Comparison of ENCODE assay signal across 8 cellular contexts in the genomic region with DNA sequence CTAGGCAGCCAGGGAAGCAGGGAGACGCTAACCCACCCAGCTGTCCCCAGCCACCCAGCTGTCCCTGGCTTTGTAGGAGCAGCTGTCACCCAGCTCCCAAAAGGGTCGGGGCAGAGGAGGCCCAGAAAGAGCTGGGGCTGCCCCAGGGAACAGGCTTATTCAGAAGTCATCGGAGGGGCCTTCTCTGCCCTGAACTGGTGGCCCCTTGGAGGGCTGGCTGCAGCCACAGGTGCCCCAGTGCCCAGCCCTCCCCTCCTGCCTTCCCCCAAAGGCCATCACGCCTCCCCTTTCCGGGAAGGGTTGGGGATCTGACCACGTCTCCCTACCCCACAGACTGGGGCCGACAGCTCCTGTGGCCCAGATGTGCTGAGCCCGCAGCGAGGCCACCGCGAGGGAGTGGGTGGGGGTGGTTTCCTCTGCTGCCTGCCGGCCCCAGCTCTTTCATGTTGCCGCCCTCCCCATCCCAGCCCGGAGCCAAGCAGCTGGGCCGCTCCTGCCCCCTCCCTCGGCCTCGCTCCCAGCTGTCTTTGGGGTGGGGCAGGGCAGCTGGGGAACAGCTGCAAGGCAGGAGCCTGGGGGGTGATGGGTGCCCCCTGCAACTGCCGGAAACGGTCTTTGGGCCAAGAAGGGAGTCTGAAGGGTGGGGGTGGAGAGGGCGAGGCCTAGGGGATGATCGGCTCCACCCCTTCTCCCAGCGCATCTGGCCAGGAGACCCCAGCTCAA. TPM values are rescaled to one million over a fixed set of nuclear protein-coding genes. Genes with fewer than 3 reads are reported as not detected.
DNase-seq lines count a peak whose midpoint lies in the region; ATAC-seq, FAIRE-seq and TF ChIP-seq lines count a peak whose summit lies in the region.

No MANE protein-coding gene starts in this region.

- FAIRE-seq in keratinocyte (lab: Jason Lieb, UNC), result no peak

- H3K79me2 ChIP-seq in PC-3 (ENCODE audit: low read length) (no peaks in the 10 kb centered on the region), keratinocyte (ENCODE audit: control insufficient read depth, insufficient read depth, low read length) (no peaks in the 10 kb centered on the region)

- H3F3A ChIP-seq in PC-3 (ENCODE audit: low read length, unreplicated experiment), result no peaks in the 10 kb centered on the region

- H3K9ac ChIP-seq in PC-3 (ENCODE audit: low read length) (no peak overlapping the region), keratinocyte (ENCODE audit: control insufficient read depth, extremely low read depth, insufficient read depth, low read length) (no peak overlapping the region)

- intact Hi-C loops in PC-3 (cut with micrococcal nuclease), result no loop called here

- H2AFZ ChIP-seq in PC-3 (ENCODE audit: low read length) (no peak overlapping the region), keratinocyte (ENCODE audit: control insufficient read depth, low read length) (no peak overlapping the region)

- H3K27ac ChIP-seq in PC-3 (ENCODE audit: low read length) (no peak overlapping the region), keratinocyte (ENCODE audit: control insufficient read depth, insufficient read depth, low read length) (no peak overlapping the region)

- H3K36me3 Mint-ChIP-seq in activated naive CD4-positive, alpha-beta T cell treated with anti-CD3 and anti-CD28 coated beads, Interleukin-2, amount 10 ng/mL, durations not matched to agents 7 days and 5 days, result peaks cover 20% of the 10 kb centered on the region

- H3K4me1 Mint-ChIP-seq in activated naive CD4-positive, alpha-beta T cell treated with anti-CD3 and anti-CD28 coated beads, Interleukin-2, amount 10 ng/mL, durations not matched to agents 7 days and 5 days, result peaks cover 49% of the 10 kb centered on the region

- no peaks in the 10 kb centered on the region for H3K9me1 ChIP-seq in keratinocyte (ENCODE audit: control insufficient read depth, extremely low read depth, insufficient read depth, low read length)

- POLR2A ChIA-PET in PC-3 (lab: Charles Lee; ENCODE audit: unreplicated experiment), result interaction anchor here (0.7 kb wide), 1 partner anchor 92 kb away, joined by 4 read pairs; no protein-coding TSS in a partner anchor

- CTCF ChIA-PET in PC-3 (lab: Charles Lee), result interaction anchor here (0.6 kb wide), 1 partner anchor 19 kb away, joined by 7 read pairs; no protein-coding TSS in a partner anchor
- CTCF ChIA-PET in activated naive CD4-positive, alpha-beta T cell treated with anti-CD3 and anti-CD28 coated beads, Interleukin-2, amount 10 ng/mL, durations not matched to agents 7 days and 5 days (lab: Charles Lee), result interaction anchor here (0.6 to 2.2 kb wide), 8 partner anchors 9 to 53 kb away, joined by 3 to 12 read pairs (median 4); partner anchors contain the start of genes ARL3, SFXN2 and TRIM8

- H3K9me2 ChIP-seq in PC-3 (replicated peaks; ENCODE audit: low read length), result no peaks in the 10 kb centered on the region

- H3K27me3 Mint-ChIP-seq in activated naive CD4-positive, alpha-beta T cell treated with anti-CD3 and anti-CD28 coated beads, Interleukin-2, amount 10 ng/mL, durations not matched to agents 7 days and 5 days, result no peaks in the 10 kb centered on the region

- H3K4me3 ChIP-seq in PC-3 (ENCODE audit: low read length), result no peak overlapping the region
- H3K4me3 ChIP-seq in keratinocyte (ENCODE audit: control insufficient read depth in 2 of 3, extremely low read depth in 1 of 3, insufficient read depth in 2 of 3, low read depth in 1 of 3, low read length in 3 of 3), result no peak overlapping the region

- H3K9me3 Mint-ChIP-seq in activated naive CD4-positive, alpha-beta T cell treated with anti-CD3 and anti-CD28 coated beads, Interleukin-2, amount 10 ng/mL, durations not matched to agents 7 days and 5 days, result no peaks in the 10 kb centered on the region

- H3K4me1 ChIP-seq in PC-3 (ENCODE audit: insufficient read depth, low read length) (no peaks in the 10 kb centered on the region), keratinocyte (ENCODE audit: control insufficient read depth, extremely low read depth, insufficient read depth, low read length) (peaks cover 11% of the 10 kb centered on the region)

- H3K36me3 ChIP-seq in PC-3 (ENCODE audit: low read depth, low read length) (peaks cover 3% of the 10 kb centered on the region), keratinocyte (ENCODE audit: control insufficient read depth in 2 of 2, extremely low read depth in 1 of 2, insufficient read depth in 2 of 2, low read length in 2 of 2) (peaks cover 9 to 11% of the 10 kb centered on the region in 2 experiments)

- H3K4me2 ChIP-seq in PC-3 (ENCODE audit: low read length) (no peak overlapping the region), keratinocyte (ENCODE audit: control insufficient read depth, extremely low read depth, insufficient read depth, low read depth, low read length) (peak overlapping the region; percentile 5)

- TF ChIP-seq CTCF in PC-3 (conservative IDR thresholded peaks at IDR 0.05; ENCODE audit: low read depth, low read length) (no peak), keratinocyte (optimal IDR thresholded peaks at IDR 0.05 in 1 of 3, IDR thresholded peaks at IDR 0.05 in 1 of 3, conservative IDR thresholded peaks at IDR 0.05 in 1 of 3; ENCODE audit: extremely low read depth in 1 of 3, insufficient read depth in 2 of 3, low read length in 3 of 3) (no peak)

- H3K4me3 Mint-ChIP-seq in activated naive CD4-positive, alpha-beta T cell treated with anti-CD3 and anti-CD28 coated beads, Interleukin-2, amount 10 ng/mL, durations not matched to agents 7 days and 5 days, result peak overlapping the region; percentile 37

- dilution Hi-C loops in keratinocyte (cut with MboI; ENCODE audit: extremely low pct_ligation_motif_present, low sequenced_read_pairs), result no loop called here

- no TSS peak for BruUV-seq in PC-3 (replicated peaks; lab: Mats Ljungman, UMichigan)

- DNase-seq in NCI-H2227 (lab: John Stamatoyannopoulos, UW; ENCODE audit: unreplicated experiment) (peak; percentile 45), NCI-H2227 treated with DMSO at 0.1 percent for 48 hours (lab: John Stamatoyannopoulos, UW) (no peak), PC-3 (no peak), keratinocyte (ENCODE audit: low read depth, low spot score) (no peak), NOMO-1 (lab: John Stamatoyannopoulos, UW; ENCODE audit: unreplicated experiment in 2 of 2) (no peak)
- peak; percentile 80 for DNase-seq in activated naive CD4-positive, alpha-beta T cell treated with anti-CD3 and anti-CD28 coated beads, Interleukin-2, amount 10 ng/mL, durations not matched to agents 7 days and 5 days
- DNase-seq in stimulated activated CD8-positive, alpha-beta memory T cell treated with anti-CD3 and anti-CD28 coated beads, Interleukin-12 subunit alpha, Interleukin-12 subunit beta, amount 100 ng/mL, for 4 hours (ENCODE audit: low read depth), result peak; percentile 45

- H4K20me1 ChIP-seq in PC-3 (ENCODE audit: low read length) (no peaks in the 10 kb centered on the region), keratinocyte (ENCODE audit: control insufficient read depth, extremely low read depth, insufficient read depth, low read length) (no peaks in the 10 kb centered on the region)

- peak overlapping the region; percentile 87 for H3K27ac Mint-ChIP-seq in activated naive CD4-positive, alpha-beta T cell treated with anti-CD3 and anti-CD28 coated beads, Interleukin-2, amount 10 ng/mL, durations not matched to agents 7 days and 5 days

- H3K27me3 ChIP-seq in PC-3 (ENCODE audit: low read length), result no peaks in the 10 kb centered on the region
- no peaks in the 10 kb centered on the region for H3K27me3 ChIP-seq in keratinocyte (ENCODE audit: control insufficient read depth, extremely low read depth, insufficient read depth, low read length)

- ATAC-seq in HG02938 (IDR thresholded peaks at IDR 0.05; ENCODE audit: unreplicated experiment) (peak; percentile 61), PC-3 (peak; percentile 8)

- H3K9me3 ChIP-seq in PC-3 (ENCODE audit: low read length), result no peaks in the 10 kb centered on the region
- no peaks in the 10 kb centered on the region for H3K9me3 ChIP-seq in keratinocyte (ENCODE audit: control insufficient read depth, low read depth, low read length)

RNA-seq across cellular contexts. Expression of gene TRIM8, which starts 16.8 kb away (rescaled TPM):
- 61.4 and 103 TPM in 2 replicates for total RNA-seq in PC-3 (2014; rRNA removed)
- polyA plus RNA-seq in keratinocyte, result 16.9 to 45.1 TPM (median 24.8 TPM) in 3 replicates
- polyA plus RNA-seq in keratinocyte (2011; ENCODE audit: low read depth), result 38.5 TPM
- polyA plus RNA-seq in keratinocyte (2011; cell fraction: cytosol; rRNA removed), result 23.0 and 34.3 TPM in 2 replicates
- 30.9 and 34.4 TPM in 2 replicates for polyA plus RNA-seq in keratinocyte (2011; cell fraction: nucleus; rRNA removed)
- polyA plus RNA-seq in keratinocyte (2012; ENCODE audit: low replicate concordance), result 39.4 and 51.3 TPM in 2 replicates
- 15.2 to 53.0 TPM (median 16.7 TPM) in 3 replicates for polyA minus RNA-seq in keratinocyte
- 36.4 TPM for polyA minus RNA-seq in keratinocyte (2011; cell fraction: cytosol; rRNA and poly(A)+ RNA removed)
- 22.9 and 24.1 TPM in 2 replicates for polyA minus RNA-seq in keratinocyte (2011; cell fraction: nucleus; rRNA and poly(A)+ RNA removed)

RNA-seq across cellular contexts. Expression of gene ARL3, which starts 53.1 kb away (rescaled TPM):
- total RNA-seq in PC-3 (2014; rRNA removed), result 2.5 and 2.8 TPM in 2 replicates
- 7.0 to 10.7 TPM (median 9.2 TPM) in 3 replicates for polyA plus RNA-seq in keratinocyte
- 15.2 TPM for polyA plus RNA-seq in keratinocyte (2011; ENCODE audit: low read depth)
- polyA plus RNA-seq in keratinocyte (2011; cell fraction: cytosol; rRNA removed), result 8.3 and 9.4 TPM in 2 replicates
- polyA plus RNA-seq in keratinocyte (2011; cell fraction: nucleus; rRNA removed), result 2.9 and 3.1 TPM in 2 replicates
- polyA plus RNA-seq in keratinocyte (2012; ENCODE audit: low replicate concordance), result 9.7 and 11.4 TPM in 2 replicates
- 2.1 to 2.3 TPM (median 2.1 TPM) in 3 replicates for polyA minus RNA-seq in keratinocyte
- 3.6 TPM for polyA minus RNA-seq in keratinocyte (2011; cell fraction: cytosol; rRNA and poly(A)+ RNA removed)
- 0.53 and 1.2 TPM in 2 replicates for polyA minus RNA-seq in keratinocyte (2011; cell fraction: nucleus; rRNA and poly(A)+ RNA removed)

RNA-seq across cellular contexts. Expression of gene SFXN2, which starts 53.4 kb away (rescaled TPM):
- total RNA-seq in PC-3 (2014; rRNA removed), result 7.5 and 10.3 TPM in 2 replicates
- polyA plus RNA-seq in keratinocyte, result 1.7 to 5.7 TPM (median 5.0 TPM) in 3 replicates
- 0.20 TPM for polyA plus RNA-seq in keratinocyte (2011; ENCODE audit: low read depth)
- polyA plus RNA-seq in keratinocyte (2011; cell fraction: cytosol; rRNA removed), result 2.5 TPM in 2 replicates
- 2.4 and 3.1 TPM in 2 replicates for polyA plus RNA-seq in keratinocyte (2011; cell fraction: nucleus; rRNA removed)
- polyA plus RNA-seq in keratinocyte (2012; ENCODE audit: low replicate concordance), result 0.45 and 4.8 TPM in 2 replicates
- polyA minus RNA-seq in keratinocyte, result 6.3 to 24.1 TPM (median 11.6 TPM) in 3 replicates
- 4.2 TPM for polyA minus RNA-seq in keratinocyte (2011; cell fraction: cytosol; rRNA and poly(A)+ RNA removed)
- polyA minus RNA-seq in keratinocyte (2011; cell fraction: nucleus; rRNA and poly(A)+ RNA removed), result 1.1 and 2.3 TPM in 2 replicates

Comparison
In these comparisons a context has a peak if more than half of its experiments do, and no peak if none do; other contexts are left out.
1. DNase-seq: peak in NCI-H2227 (single experiment), activated naive CD4-positive, alpha-beta T cell treated with anti-CD3 and anti-CD28 coated beads, Interleukin-2, amount 10 ng/mL, durations not matched to agents 7 days and 5 days (single experiment) and stimulated activated CD8-positive, alpha-beta memory T cell treated with anti-CD3 and anti-CD28 coated beads, Interleukin-12 subunit alpha, Interleukin-12 subunit beta, amount 100 ng/mL, for 4 hours (single experiment); none in NCI-H2227 treated with DMSO at 0.1 percent for 48 hours (single experiment), PC-3 (single experiment), keratinocyte (single experiment) and NOMO-1 (0 of 2).